ENCODE assay signal across 27 cellular contexts in the genomic region with DNA sequence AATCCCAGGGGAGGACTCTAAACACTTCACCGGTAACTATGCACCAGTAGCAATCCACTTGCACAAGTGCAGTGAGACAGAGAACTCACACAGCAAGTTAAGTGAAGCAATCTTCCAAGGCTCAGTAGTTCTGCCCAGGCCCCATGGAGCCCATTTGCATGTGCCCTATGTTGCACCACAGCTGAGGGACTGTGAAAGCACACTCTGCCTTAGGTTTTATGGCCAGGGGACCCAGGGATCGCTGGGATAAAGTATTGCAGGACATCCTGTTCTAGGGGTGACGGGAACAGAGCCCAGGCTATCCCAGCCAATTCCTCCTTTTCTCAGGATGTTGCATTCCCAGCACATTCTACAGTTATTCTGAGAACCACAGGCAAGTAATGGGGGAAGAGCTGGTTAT. TPM values are rescaled to one million over a fixed set of nuclear protein-coding genes. Genes with fewer than 3 reads are reported as not detected.
DNase-seq lines count a peak whose midpoint lies in the region; ATAC-seq, FAIRE-seq and TF ChIP-seq lines count a peak whose summit lies in the region.
"Had no signal": no experiment of that assay in that cellular context is flagged by ENCODE, and none has a peak within 500 bp of the region (broad histone marks: within the 10 kb centered on the region; RNA-seq: fewer than 3 reads in every experiment).

No MANE protein-coding gene starts in this region.

- no peaks in the 10 kb centered on the region for H3K27me3 ChIP-seq in GM12878 (replicated peaks in 1 of 2; ENCODE audit: control insufficient read depth in 2 of 2, insufficient read depth in 2 of 2, low read length in 1 of 2)

- WGBS in GM12878 (ENCODE audit: insufficient coverage, insufficient replicate concordance, low lambda C conversion rate, missing lambda C conversion rate): 32% methylated on average over 3 of the region's 3 CpGs

- BruUV-seq in OCI-LY7 (replicated peaks; lab: Mats Ljungman, UMichigan): no TSS peak
- BruUV-seq in GM12878 (replicated peaks; lab: Mats Ljungman, UMichigan): no TSS peak

- TF ChIP-seq POLR2A in GM12878 (IDR thresholded peaks at IDR 0.05; ENCODE audit: low read depth, low read length): no peak

- H3K4me1 ChIP-seq in OCI-LY7 (ENCODE audit: insufficient read depth, low read length, poor library complexity, severe bottlenecking) (peaks cover 31% of the 10 kb centered on the region), GM12878 (ENCODE audit: control insufficient read depth, insufficient read depth, low read length) (peaks cover 29% of the 10 kb centered on the region)
- H3K4me1 ChIP-seq: SJSA1 had no signal

- intact Hi-C loops in OCI-LY7 (cut with micrococcal nuclease; ENCODE audit: unreplicated experiment) (no loop called here), GM12878 (cut with micrococcal nuclease; ENCODE audit: unreplicated experiment) (no loop called here)
- intact Hi-C loops in activated CD8-positive, alpha-beta T cell treated with anti-CD3 and anti-CD28 coated beads for 36 hours (cut with micrococcal nuclease): no loop called here

- H3K9me3 Mint-ChIP-seq in activated CD8-positive, alpha-beta T cell treated with anti-CD3 and anti-CD28 coated beads for 36 hours: peaks cover 2% of the 10 kb centered on the region

- H3K36me3 ChIP-seq in OCI-LY7 (ENCODE audit: insufficient read depth, low read length): no peaks in the 10 kb centered on the region; the same call in 1 of the 2 replicates
- H3K36me3 ChIP-seq in GM12878 (ENCODE audit: control insufficient read depth in 2 of 2, insufficient read depth in 2 of 2, low read length in 1 of 2): no peaks in the 10 kb centered on the region
- H3K36me3 ChIP-seq: SJSA1 had no signal

- no peak overlapping the region for H2AFZ ChIP-seq in OCI-LY7 (ENCODE audit: low read length)
- no peak overlapping the region for H2AFZ ChIP-seq in GM12878 (ENCODE audit: control insufficient read depth, low read depth, low read length)

- no peak for TF ChIP-seq EP300 in GM12878 (IDR thresholded peaks at IDR 0.05; ENCODE audit: borderline replicate concordance in 1 of 2, control insufficient read depth in 1 of 2, low read depth in 2 of 2, low read length in 2 of 2)

- H3K9ac ChIP-seq in GM12878 (ENCODE audit: control insufficient read depth, insufficient read depth, low read length): no peak overlapping the region

- no peak overlapping the region for H3K4me3 Mint-ChIP-seq in activated CD8-positive, alpha-beta T cell treated with anti-CD3 and anti-CD28 coated beads for 36 hours
- H3K4me3 Mint-ChIP-seq: CD4-positive, alpha-beta memory T cell had no signal

- no peak overlapping the region for H3K27ac Mint-ChIP-seq in activated CD8-positive, alpha-beta T cell treated with anti-CD3 and anti-CD28 coated beads for 36 hours
- H3K27ac Mint-ChIP-seq: CD4-positive, alpha-beta memory T cell had no signal

- H3K4me3 ChIP-seq in OCI-LY7 (ENCODE audit: low read depth, low read length, poor library complexity, severe bottlenecking) (no peak overlapping the region), GM12878 (no peak overlapping the region)
- H3K4me3 ChIP-seq: SJSA1 had no signal

- H3K27me3 Mint-ChIP-seq in activated CD8-positive, alpha-beta T cell treated with anti-CD3 and anti-CD28 coated beads for 36 hours: peaks cover 45% of the 10 kb centered on the region

- no peak overlapping the region for H3K4me2 ChIP-seq in OCI-LY7 (ENCODE audit: low read length)
- H3K4me2 ChIP-seq in GM12878 (ENCODE audit: control insufficient read depth, insufficient read depth): no peak overlapping the region

- FAIRE-seq in GM12878 (lab: Jason Lieb, UNC): no peak
- FAIRE-seq: H54 had no signal

- CTCF ChIA-PET in OCI-LY7 (lab: Charles Lee; ENCODE audit: unreplicated experiment) (no interaction called here), GM12878 (lab: Yijun Ruan, JAX) (interaction anchor here (1.1 kb wide), 1 partner anchor 12 kb away, joined by 3 read pairs; no protein-coding TSS in a partner anchor)
- CTCF ChIA-PET in activated CD8-positive, alpha-beta T cell treated with anti-CD3 and anti-CD28 coated beads for 36 hours (lab: Charles Lee): interaction anchor here (1.3 kb wide), 1 partner anchor 64 kb away, joined by 4 read pairs; no protein-coding TSS in a partner anchor

- no peaks in the 10 kb centered on the region for H3K9me2 ChIP-seq in OCI-LY7 (ENCODE audit: insufficient read depth, low read length)

- H3K27ac ChIP-seq in OCI-LY7 (ENCODE audit: low read depth, low read length, poor library complexity, severe bottlenecking): no peak overlapping the region
- no peak overlapping the region for H3K27ac ChIP-seq in GM12878 (ENCODE audit: control insufficient read depth, insufficient read depth)
- peak overlapping the region; percentile 72 for H3K27ac ChIP-seq in substantia nigra (ENCODE audit: low read depth, low read length, poor library complexity, severe bottlenecking)
- H3K27ac ChIP-seq: HL-60, SJSA1 had no signal

- DNase-seq in OCI-LY7 (ENCODE audit: low spot score) (peak; percentile 21), GM12878 (ENCODE audit: low read depth, low spot score) (no peak), germinal center (ENCODE audit: low spot score) (peak; percentile 43), substantia nigra (lab: John Stamatoyannopoulos, UW) (peak in 6 of 49 donors; percentile 18 to 52 (median 29)), globus pallidus (ENCODE audit: low spot score) (no peak), DMS153 treated with DMSO at 0.1 percent for 48 hours (lab: John Stamatoyannopoulos, UW; ENCODE audit: unreplicated experiment) (no peak)
- no peak for DNase-seq in activated CD8-positive, alpha-beta T cell treated with anti-CD3 and anti-CD28 coated beads for 36 hours
- DNase-seq: CD4-positive, alpha-beta memory T cell; COR-L47; DMS79; EL; Kasumi-1; NCI-H1092 treated with DMSO at 0.1 percent for 48 hours; NCI-H1436; NCI-H187; NCI-H2081 treated with DMSO at 0.1 percent for 48 hours; NCI-H446 treated with DMSO at 0.1 percent for 48 hours; NCI-H526; NCI-H82; NK-92 treated with Interleukin-12 subunit alpha and Interleukin-12 subunit beta, amount 100 ng/mL, for 24 hours; Right ventricle myocardium superior; RPMI8226 had no signal

- no peak for TF ChIP-seq RAD21 in GM12878 (IDR thresholded peaks at IDR 0.05; ENCODE audit: insufficient read depth, low read depth, low read length)

- H3K36me3 Mint-ChIP-seq in activated CD8-positive, alpha-beta T cell treated with anti-CD3 and anti-CD28 coated beads for 36 hours (ENCODE audit: low read depth): no peaks in the 10 kb centered on the region
- H3K36me3 Mint-ChIP-seq: CD4-positive, alpha-beta memory T cell had no signal

- H3K79me2 ChIP-seq in OCI-LY7 (ENCODE audit: insufficient read depth, low read depth, low read length) (no peaks in the 10 kb centered on the region), GM12878 (ENCODE audit: control insufficient read depth, insufficient read depth, low read length) (no peaks in the 10 kb centered on the region)

- H3K9me3 ChIP-seq in OCI-LY7 (ENCODE audit: low read length): no peaks in the 10 kb centered on the region
- H3K9me3 ChIP-seq in GM12878 (replicated peaks; ENCODE audit: control insufficient read depth, insufficient read depth, low read length): peaks cover 26% of the 10 kb centered on the region
- H3K9me3 ChIP-seq: SJSA1 had no signal

- H4K20me1 ChIP-seq in OCI-LY7 (ENCODE audit: insufficient read depth, low read length) (no peaks in the 10 kb centered on the region), GM12878 (ENCODE audit: control insufficient read depth, insufficient read depth) (no peaks in the 10 kb centered on the region)

- TF ChIP-seq CTCF in OCI-LY7 (conservative IDR thresholded peaks at IDR 0.05; ENCODE audit: low read length): no peak
- TF ChIP-seq CTCF in GM12878 (IDR thresholded peaks at IDR 0.05 in 2 of 3, conservative IDR thresholded peaks at IDR 0.05 in 1 of 3; ENCODE audit: control insufficient read depth in 2 of 3, extremely low read depth in 1 of 3, insufficient read depth in 1 of 3, low read depth in 3 of 3, low read length in 3 of 3): no peak
- TF ChIP-seq CTCF in activated CD8-positive, alpha-beta T cell treated with anti-CD3 and anti-CD28 coated beads for 36 hours (IDR thresholded peaks at IDR 0.05): no peak

- SMC1A ChIA-PET in GM12878 (lab: Charles Lee; ENCODE audit: uncharacterized antibody, unreplicated experiment): interaction anchor here (6.2 kb wide), 1 partner anchor 14 kb away, joined by 36 read pairs; no protein-coding TSS in a partner anchor

- H3K4me1 Mint-ChIP-seq in activated CD8-positive, alpha-beta T cell treated with anti-CD3 and anti-CD28 coated beads for 36 hours (ENCODE audit: low read depth): no peaks in the 10 kb centered on the region
- H3K4me1 Mint-ChIP-seq: CD4-positive, alpha-beta memory T cell had no signal

- ATAC-seq in GM12878 (no peak), GM18909 (IDR thresholded peaks at IDR 0.05; ENCODE audit: poor library complexity, unreplicated experiment) (no peak)
- no peak for ATAC-seq in activated CD8-positive, alpha-beta T cell treated with anti-CD3 and anti-CD28 coated beads for 36 hours

- POLR2A ChIA-PET in OCI-LY7 (lab: Charles Lee): interaction anchor here (1.4 kb wide), 1 partner anchor 11 kb away, joined by 4 read pairs; no protein-coding TSS in a partner anchor
- POLR2A ChIA-PET in GM12878 (lab: Charles Lee): no interaction called here
- POLR2A ChIA-PET in activated CD8-positive, alpha-beta T cell treated with anti-CD3 and anti-CD28 coated beads for 36 hours (lab: Charles Lee): no interaction called here

- in situ Hi-C loops in GM12878 (cut with MboI): no loop called here

- RAD21 ChIA-PET in GM12878 (lab: Charles Lee; ENCODE audit: unreplicated experiment): interaction anchor here (1.3 kb wide), 1 partner anchor 65 kb away, joined by 3 read pairs; no protein-coding TSS in a partner anchor

RNA-seq across cellular contexts. Expression of a gene that starts 6.0 kb away (rescaled TPM):
- total RNA-seq in OCI-LY7 (2014; rRNA removed; shearing (Covaris generic)): not detected in 2 replicates
- total RNA-seq in OCI-LY7 (2022) (not detected in 2 replicates), GM12878 (2014; rRNA removed) (0.34 and 0.38 TPM in 2 replicates), GM12878 (2014; rRNA removed; fragmentation: Illumina TruSeq; extraction: Trizol) (0.23 and 0.27 TPM in 2 replicates), GM12878 (2021) (0.33 and 0.35 TPM in 2 replicates)
- total RNA-seq in GM12878 (2013; cell fraction: nucleolus; rRNA removed): 0.04 and 0.20 TPM in 2 replicates
- polyA plus RNA-seq in GM12878 (2011; ENCODE audit: low read depth): not detected
- polyA plus RNA-seq in GM12878 (2011; rRNA removed) (0.01 TPM in 2 replicates), GM12878 (2014; fragmentation: Illumina TruSeq; extraction: Trizol) (0.17 and 0.24 TPM in 2 replicates), GM12878 (2014; fragmentation: Nextera tagmentation; extraction: Ambion mirVana) (under 1 TPM; 0.07 to 0.13 TPM), GM12878 (2014; rRNA removed) (0.20 and 0.32 TPM in 2 replicates), GM12878 (2016; fragmentation: Nextera tagmentation; extraction: Ambion mirVana) (under 1 TPM; 0.12 to 0.19 TPM)
- polyA plus RNA-seq in GM12878 (2011; cell fraction: cytosol; rRNA removed): 0.02 TPM in 1 of 2 replicates, not detected in the other
- polyA plus RNA-seq in GM12878 (2011; cell fraction: nucleus; rRNA removed): 0.03 TPM in 2 replicates
- 0.03 TPM in 1 of 2 replicates, not detected in the other for polyA plus RNA-seq in GM12878 (2012)
- polyA minus RNA-seq in GM12878 (2011; rRNA and poly(A)+ RNA removed): 0.05 TPM in 1 of 2 replicates, not detected in the other
- not detected in 2 replicates for polyA minus RNA-seq in GM12878 (2011; cell fraction: cytosol; rRNA and poly(A)+ RNA removed)
- polyA minus RNA-seq in GM12878 (2011; cell fraction: nucleus; rRNA and poly(A)+ RNA removed): under 0.01 TPM in 1 of 2 replicates, not detected in the other
- total RNA-seq in activated CD8-positive, alpha-beta T cell treated with anti-CD3 and anti-CD28 coated beads for 36 hours: not detected
- total RNA-seq: CD4-positive, alpha-beta memory T cell; M059J; Right ventricle myocardium superior; SJSA1 had no signal
- polyA plus RNA-seq: CD4-positive, alpha-beta memory T cell had no signal

Comparison
In these comparisons a context has a peak if more than half of its experiments do, and no peak if none do; other contexts are left out.
1. DNase-seq: peak in OCI-LY7 (single experiment) and germinal center (single experiment); none in GM12878 (single experiment), activated CD8-positive, alpha-beta T cell treated with anti-CD3 and anti-CD28 coated beads for 36 hours (single experiment), globus pallidus (single experiment) and DMS153 treated with DMSO at 0.1 percent for 48 hours (single experiment).